Comparison of ENCODE assay signal across 19 cellular contexts in genomic region chr6:5099537-5099936, GRCh38. TPM values are rescaled to one million over a fixed set of nuclear protein-coding genes. Genes with fewer than 3 reads are reported as not detected.
"Had no signal": no experiment of that assay in that cellular context is flagged by ENCODE, and none has a peak within 500 bp of the region (broad histone marks: within the 10 kb centered on the region; RNA-seq: fewer than 3 reads in every experiment).

No MANE protein-coding gene starts in this region.

- H3K27ac ChIP-seq: body of pancreas, dorsolateral prefrontal cortex, epithelial cell of prostate, gastrocnemius medialis, prostate gland, right atrium auricular region, skin epidermis, transverse colon, uterus, WERI-Rb-1 had no signal

- ATAC-seq: activated CD8-positive, alpha-beta memory T cell treated with anti-CD3 and anti-CD28 coated beads, Interleukin-2, amount 10 ng/mL, durations not matched to agents 7 days and 5 days; activated T-helper 17 cell treated with anti-CD3 and anti-CD28 coated beads, Interleukin-2, amount 50 U/mL, for 72 hours; body of pancreas; gastrocnemius medialis; left ventricle myocardium superior; naive thymus-derived CD8-positive, alpha-beta T cell had no signal

- H3K27me3 ChIP-seq: body of pancreas, dorsolateral prefrontal cortex, gastrocnemius medialis, right atrium auricular region, transverse colon, uterus had no signal

- DNase-seq: activated CD4-positive, alpha-beta T cell treated with anti-CD3 and anti-CD28 coated beads for 1 hour; activated CD4-positive, alpha-beta T cell treated with anti-CD3 and anti-CD28 coated beads, Interleukin-2, amount 50 U/mL, for 4 hours; activated CD8-positive, alpha-beta memory T cell treated with anti-CD3 and anti-CD28 coated beads, Interleukin-2, amount 10 ng/mL, durations not matched to agents 7 days and 5 days; activated naive CD4-positive, alpha-beta T cell; activated naive CD8-positive, alpha-beta T cell treated with anti-CD3 and anti-CD28 coated beads, Interleukin-2, amount 10 ng/mL, durations not matched to agents 7 days and 5 days; body of pancreas; central memory CD4-positive, alpha-beta T cell; dorsolateral prefrontal cortex; gastrocnemius medialis; left ventricle myocardium superior; naive thymus-derived CD8-positive, alpha-beta T cell; transverse colon; uterus; WERI-Rb-1 had no signal

- H3K4me1 ChIP-seq: body of pancreas, gastrocnemius medialis, prostate gland, transverse colon, uterus had no signal

- H3K9me3 ChIP-seq: body of pancreas, gastrocnemius medialis, prostate gland, right atrium auricular region, transverse colon, uterus had no signal

- H3K36me3 ChIP-seq: gastrocnemius medialis, prostate gland, right atrium auricular region, transverse colon, uterus, WERI-Rb-1 had no signal

- H3K4me3 ChIP-seq: body of pancreas, dorsolateral prefrontal cortex, gastrocnemius medialis, prostate gland, right atrium auricular region, skin epidermis, transverse colon, uterus had no signal

RNA-seq across cellular contexts. Expression of gene PPP1R3G, which starts 14.4 kb away (rescaled TPM):
- total RNA-seq: activated CD8-positive, alpha-beta memory T cell treated with anti-CD3 and anti-CD28 coated beads, Interleukin-2, amount 10 ng/mL, durations not matched to agents 7 days and 5 days had no signal
- polyA plus RNA-seq: naive thymus-derived CD8-positive, alpha-beta T cell had no signal
